In genomic region chr4:96558466-96558865, GRCh38 we compare ENCODE assay signal across 1 cellular context.
TF ChIP-seq lines count a peak whose summit lies in the region.

No MANE protein-coding gene starts in this region.

TF ChIP-seq in GM23338, 12 proteins besides CTCF, POLR2A, EP300 and RAD21 (continued from another document):
- no peak for TF ChIP-seq ZNF462 (CRISPR knock-in tag; IDR thresholded peaks at IDR 0.05)
- TF ChIP-seq REST (IDR thresholded peaks at IDR 0.05; ENCODE audit: unreplicated experiment): no peak
- no peak for TF ChIP-seq POLR2AphosphoS5 (IDR thresholded peaks at IDR 0.05; ENCODE audit: low read depth)
- TF ChIP-seq NANOG (IDR thresholded peaks at IDR 0.05; ENCODE audit: borderline replicate concordance): no peak
- no peak for TF ChIP-seq STAT1 (IDR thresholded peaks at IDR 0.05; ENCODE audit: unreplicated experiment)
- TF ChIP-seq ZNF114 (CRISPR knock-in tag; IDR thresholded peaks at IDR 0.05): no peak
- no peak for TF ChIP-seq EZH2 (IDR thresholded peaks at IDR 0.05; ENCODE audit: low read depth, unreplicated experiment)
- no peak for TF ChIP-seq CREB1 (CRISPR knock-in tag; IDR thresholded peaks at IDR 0.05; ENCODE audit: low read depth)
- TF ChIP-seq EZH2phosphoT487 (IDR thresholded peaks at IDR 0.05; ENCODE audit: unreplicated experiment): no peak
- TF ChIP-seq ZNF331 (CRISPR knock-in tag; IDR thresholded peaks at IDR 0.05; ENCODE audit: low read depth): no peak
- TF ChIP-seq JUNB (IDR thresholded peaks at IDR 0.05; ENCODE audit: unreplicated experiment): no peak
